In genomic region chr20:13261460-13262301, GRCh38 we compare ENCODE assay signal across 9 cellular contexts. TPM values are rescaled to one million over a fixed set of nuclear protein-coding genes. Genes with fewer than 3 reads are reported as not detected.
DNase-seq lines count a peak whose midpoint lies in the region; ATAC-seq and TF ChIP-seq lines count a peak whose summit lies in the region.
"Had no signal": no experiment of that assay in that cellular context is flagged by ENCODE, and none has a peak within 500 bp of the region (broad histone marks: within the 10 kb centered on the region; RNA-seq: fewer than 3 reads in every experiment).

No MANE protein-coding gene starts in this region.

- no TSS peak for BruUV-seq in OCI-LY7 (replicated peaks; lab: Mats Ljungman, UMichigan)

- no peaks in the 10 kb centered on the region for H3K79me2 ChIP-seq in OCI-LY7 (ENCODE audit: insufficient read depth, low read depth, low read length)

- H3K9me3 ChIP-seq in OCI-LY7 (ENCODE audit: low read length) = no peaks in the 10 kb centered on the region
- H3K9me3 ChIP-seq in gastrocnemius medialis = no peaks in the 10 kb centered on the region
- H3K9me3 ChIP-seq in suprapubic skin = no peaks in the 10 kb centered on the region

- TF ChIP-seq EP300 in suprapubic skin (IDR thresholded peaks at IDR 0.05) = no peak

- H4K20me1 ChIP-seq in OCI-LY7 (ENCODE audit: insufficient read depth, low read length) = no peaks in the 10 kb centered on the region

- whole genome bisulfite sequencing in suprapubic skin = 88% methylated on average over 8 of the region's 8 CpGs

- H3K27me3 ChIP-seq in gastrocnemius medialis (no peaks in the 10 kb centered on the region), suprapubic skin (no peaks in the 10 kb centered on the region)

- DNase-seq in AG10803 (ENCODE audit: low read depth) (peak; percentile 51), OCI-LY7 (ENCODE audit: low spot score) (peak; percentile 13), activated T-helper 1 cell treated with Interleukin-2 at 50 U/mL for 16 hours (ENCODE audit: low read depth) (peak; percentile 54), germinal center (ENCODE audit: low spot score) (peak; percentile 21), gastrocnemius medialis (peak in 1 of 2 donors; percentile 23), suprapubic skin (ENCODE audit: low spot score in 2 of 2) (no peak)

- no peak overlapping the region for H2AFZ ChIP-seq in OCI-LY7 (ENCODE audit: low read length)

- TF ChIP-seq CTCF in AG10803 (conservative IDR thresholded peaks at IDR 0.05; ENCODE audit: low read length) = peak; percentile 88
- TF ChIP-seq CTCF in OCI-LY7 (conservative IDR thresholded peaks at IDR 0.05; ENCODE audit: low read length) = peak; percentile 70
- TF ChIP-seq CTCF in gastrocnemius medialis (IDR thresholded peaks at IDR 0.05 in 4 of 5, conservative IDR thresholded peaks at IDR 0.05 in 1 of 5) = peak in 3 of 5 experiments; percentile 42 to 70 (median 65)
- peak in 1 of 2 donors; percentile 52 for TF ChIP-seq CTCF in suprapubic skin (IDR thresholded peaks at IDR 0.05)

- intact Hi-C loops in OCI-LY7 (cut with micrococcal nuclease; ENCODE audit: unreplicated experiment) = no loop called here
- intact Hi-C loops in gastrocnemius medialis (cut with DNase I; ENCODE audit: low total_unique reads) = loop anchor here (1.0 kb wide), 1 partner anchor 142 kb away; no protein-coding TSS in a partner anchor

- ATAC-seq in GM18519 (IDR thresholded peaks at IDR 0.05; ENCODE audit: low FRiP score, unreplicated experiment) (peak; percentile 89), HG03175 (IDR thresholded peaks at IDR 0.05; ENCODE audit: unreplicated experiment) (peak; percentile 75), gastrocnemius medialis (peak in 1 of 2 donors; percentile 39)

- no peak overlapping the region for H3K27ac ChIP-seq in OCI-LY7 (ENCODE audit: low read depth, low read length, poor library complexity, severe bottlenecking)
- no peak overlapping the region for H3K27ac ChIP-seq in gastrocnemius medialis
- no peak overlapping the region for H3K27ac ChIP-seq in suprapubic skin

- no peak overlapping the region for H3K4me3 ChIP-seq in AG10803 (ENCODE audit: low read length)
- no peak overlapping the region for H3K4me3 ChIP-seq in OCI-LY7 (ENCODE audit: low read depth, low read length, poor library complexity, severe bottlenecking)
- no peak overlapping the region for H3K4me3 ChIP-seq in gastrocnemius medialis
- H3K4me3 ChIP-seq in suprapubic skin = no peak overlapping the region
- H3K4me3 ChIP-seq: skin epidermis had no signal

- in situ Hi-C loops in gastrocnemius medialis (cut with MboI; ENCODE audit: low sequenced_read_pairs in 4 of 4) = loop anchor here in 2 of 4 donors (10.0 to 25.0 kb wide), 2 partner anchors 147 to 276 kb away; no protein-coding TSS in a partner anchor

- H3K36me3 ChIP-seq in OCI-LY7 (ENCODE audit: insufficient read depth, low read length) (no peaks in the 10 kb centered on the region), gastrocnemius medialis (no peaks in the 10 kb centered on the region), suprapubic skin (no peaks in the 10 kb centered on the region)

- CTCF ChIA-PET in OCI-LY7 (lab: Charles Lee; ENCODE audit: unreplicated experiment) = no interaction called here

- POLR2A ChIA-PET in OCI-LY7 (lab: Charles Lee) = interaction anchor here (0.5 to 0.8 kb wide), 2 partner anchors 133 to 1835 kb away, joined by 3 read pairs; no protein-coding TSS in a partner anchor

- H3K4me2 ChIP-seq in OCI-LY7 (ENCODE audit: low read length) = no peak overlapping the region

- no peaks in the 10 kb centered on the region for H3K9me2 ChIP-seq in OCI-LY7 (ENCODE audit: insufficient read depth, low read length)

- H3K4me1 ChIP-seq in OCI-LY7 (ENCODE audit: insufficient read depth, low read length, poor library complexity, severe bottlenecking) (no peaks in the 10 kb centered on the region), gastrocnemius medialis (no peaks in the 10 kb centered on the region), suprapubic skin (no peaks in the 10 kb centered on the region)

- TF ChIP-seq POLR2A in gastrocnemius medialis (IDR thresholded peaks at IDR 0.05) (no peak), suprapubic skin (IDR thresholded peaks at IDR 0.05) (no peak)

RNA-seq across cellular contexts. Expression of gene ISM1, which starts 40.6 kb away (rescaled TPM):
- not detected in 2 replicates for total RNA-seq in OCI-LY7 (2014; rRNA removed; shearing (Covaris generic))
- not detected in 2 replicates for total RNA-seq in OCI-LY7 (2022)
- total RNA-seq in gastrocnemius medialis = 1 to 10 TPM in 1 of 4 donors, under 1 TPM in 3; 0.61 to 3.7 (median 0.78) TPM
- 10 to 100 TPM in 3 of 4 donors, 1 to 10 TPM in 1; 9.0 to 21.8 (median 12.9) TPM for total RNA-seq in suprapubic skin

Comparison
In these comparisons a context has a peak if more than half of its experiments do, and no peak if none do; other contexts are left out.
1. DNase-seq: peak in AG10803 (single experiment), OCI-LY7 (single experiment), activated T-helper 1 cell treated with Interleukin-2 at 50 U/mL for 16 hours (single experiment) and germinal center (single experiment); none in suprapubic skin (0 of 2).